24 cellular contexts compared by ENCODE assay signal in the genomic region with DNA sequence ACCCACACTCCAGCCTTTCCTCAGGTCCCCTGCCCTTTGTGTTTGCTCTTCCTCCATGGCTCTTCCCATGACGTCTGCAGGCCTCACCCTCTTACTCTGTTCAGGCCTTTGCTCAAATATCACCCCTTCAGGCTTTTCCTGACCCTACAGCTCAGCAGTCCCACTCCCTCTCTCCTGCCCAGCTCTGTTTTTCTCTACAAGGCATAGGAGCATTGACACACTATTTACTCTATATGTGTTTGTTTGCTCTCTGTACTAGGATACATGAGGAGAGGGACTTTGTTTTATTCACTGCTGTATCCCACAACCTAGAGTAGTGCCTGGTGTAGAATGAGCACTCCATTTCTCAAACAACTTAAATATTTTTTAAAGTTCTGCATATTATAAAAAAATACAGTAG.
"Had no signal": no experiment of that assay in that cellular context is flagged by ENCODE, and none has a peak within 500 bp of the region (broad histone marks: within the 10 kb centered on the region; RNA-seq: fewer than 3 reads in every experiment).

No MANE protein-coding gene starts in this region.

- H3K27ac ChIP-seq: ascending aorta, coronary artery, esophagus muscularis mucosa, gastroesophageal sphincter, heart left ventricle, left lung, prostate gland, suprapubic skin had no signal

- H3K9me3 Mint-ChIP-seq: activated naive CD4-positive, alpha-beta T cell treated with anti-CD3 and anti-CD28 coated beads, Interleukin-2, amount 10 ng/mL, durations not matched to agents 7 days and 5 days; central memory CD8-positive, alpha-beta T cell; stimulated activated naive CD8-positive, alpha-beta T cell treated with anti-CD3 and anti-CD28 coated beads, Interleukin-15, amount 100 ng/mL, for 72 hours; type B pancreatic cell had no signal

- H3K4me3 ChIP-seq: ascending aorta, coronary artery, esophagus muscularis mucosa, gastroesophageal sphincter, heart left ventricle, left lung, prostate gland, suprapubic skin had no signal

- H3K27ac Mint-ChIP-seq: activated naive CD4-positive, alpha-beta T cell treated with anti-CD3 and anti-CD28 coated beads, Interleukin-2, amount 10 ng/mL, durations not matched to agents 7 days and 5 days; mesothelial cell of epicardium; nephron; stimulated activated naive CD8-positive, alpha-beta T cell treated with anti-CD3 and anti-CD28 coated beads, Interleukin-15, amount 100 ng/mL, for 72 hours; type B pancreatic cell had no signal

- H3K4me3 Mint-ChIP-seq: activated naive CD4-positive, alpha-beta T cell treated with anti-CD3 and anti-CD28 coated beads, Interleukin-2, amount 10 ng/mL, durations not matched to agents 7 days and 5 days; central memory CD8-positive, alpha-beta T cell; mesothelial cell of epicardium; nephron; stimulated activated naive CD8-positive, alpha-beta T cell treated with anti-CD3 and anti-CD28 coated beads, Interleukin-15, amount 100 ng/mL, for 72 hours; type B pancreatic cell had no signal

- H3K27me3 Mint-ChIP-seq: activated naive CD4-positive, alpha-beta T cell treated with anti-CD3 and anti-CD28 coated beads, Interleukin-2, amount 10 ng/mL, durations not matched to agents 7 days and 5 days; stimulated activated naive CD8-positive, alpha-beta T cell treated with anti-CD3 and anti-CD28 coated beads, Interleukin-15, amount 100 ng/mL, for 72 hours had no signal

- H3K4me1 ChIP-seq: ascending aorta, esophagus muscularis mucosa, gastroesophageal sphincter, heart left ventricle, left lung, prostate gland, suprapubic skin had no signal

- H3K27me3 ChIP-seq: ascending aorta, esophagus muscularis mucosa, gastroesophageal sphincter, left lung, suprapubic skin had no signal

- H3K4me1 Mint-ChIP-seq: mesothelial cell of epicardium, nephron had no signal

- H3K9me3 ChIP-seq: ascending aorta, esophagus muscularis mucosa, gastroesophageal sphincter, heart left ventricle, left lung, prostate gland, suprapubic skin had no signal

- DNase-seq: activated CD4-positive, alpha-beta T cell treated with anti-CD3 and anti-CD28 coated beads, Interleukin-2, amount 50 U/mL, for 1 hour; activated CD8-positive, alpha-beta memory T cell treated with anti-CD3 and anti-CD28 coated beads for 24 hours; activated CD8-positive, alpha-beta memory T cell treated with anti-CD3 and anti-CD28 coated beads, Interleukin-2, amount 50 U/mL, for 48 hours; activated effector memory CD4-positive, alpha-beta T cell treated with Interleukin-2 at 50 U/mL for 16 hours; activated naive CD4-positive, alpha-beta T cell treated with anti-CD3 and anti-CD28 coated beads, Interleukin-2, amount 10 ng/mL, durations not matched to agents 7 days and 5 days; activated T-cell treated with anti-CD3 and anti-CD28 coated beads, Interleukin-2, amount 50 U/mL, for 48 hours; heart left ventricle; left lung; right cardiac atrium; small intestine; stimulated activated CD4-positive, alpha-beta T cell treated with anti-CD3 and anti-CD28 coated beads, Interleukin-15, amount 100 ng/mL, for 24 hours; stimulated activated CD4-positive, alpha-beta T cell treated with anti-CD3 and anti-CD28 coated beads, Interleukin-2, amount 100 ng/mL, for 48 hours; stimulated activated naive CD8-positive, alpha-beta T cell treated with anti-CD3 and anti-CD28 coated beads, Interleukin-15, amount 100 ng/mL, for 72 hours; T1000 had no signal

- H3K36me3 ChIP-seq: ascending aorta, esophagus muscularis mucosa, gastroesophageal sphincter, heart left ventricle, left lung, prostate gland, suprapubic skin had no signal

- H3K36me3 Mint-ChIP-seq: mesothelial cell of epicardium had no signal

- ATAC-seq: gastroesophageal sphincter; heart left ventricle; left lung; right cardiac atrium; stimulated activated naive CD8-positive, alpha-beta T cell treated with anti-CD3 and anti-CD28 coated beads, Interleukin-15, amount 100 ng/mL, for 72 hours had no signal
